Comparison of ENCODE assay signal across 1 cellular context in genomic region chr9:136944519-136945332, GRCh38.
TF ChIP-seq lines count a peak whose summit lies in the region.

Gene C8G, plus strand, starts transcription at chr9:136945243. Its CDS starts 78 bp downstream, at chr9:136945321.
Gene FBXW5, minus strand, starts transcription at chr9:136944738. Its CDS starts 655 bp downstream, at chr9:136944083.

TF ChIP-seq in GM12878, 131 proteins besides CTCF, POLR2A, EP300 and RAD21 (continued from another document and continues in another):
- TF ChIP-seq CEBPZ (IDR thresholded peaks at IDR 0.05; ENCODE audit: low read depth, low read length) (peak; percentile 65; the same call in 1 of the 2 replicates), HDGF (IDR thresholded peaks at IDR 0.05) (peak; percentile 72; the same call in 1 of the 2 replicates), SKIL (IDR thresholded peaks at IDR 0.05; ENCODE audit: low read depth, poor library complexity, severe bottlenecking) (no peak), POLR2AphosphoS2 (IDR thresholded peaks at IDR 0.05; ENCODE audit: low read depth, low read length) (peak; percentile 91), NFYA (IDR thresholded peaks at IDR 0.05; ENCODE audit: borderline replicate concordance, low read depth, low read length) (no peak), MEF2A (IDR thresholded peaks at IDR 0.05; ENCODE audit: insufficient read depth, low read depth, low read length) (peak; percentile 49; the same call in 1 of the 2 replicates), NR2C2 (IDR thresholded peaks at IDR 0.05; ENCODE audit: borderline replicate concordance, control insufficient read depth, insufficient read length, low read depth) (peak; percentile 82), BACH1 (IDR thresholded peaks at IDR 0.05; ENCODE audit: borderline replicate concordance) (no peak; the same call in 1 of the 2 replicates), ASH2L (IDR thresholded peaks at IDR 0.05; ENCODE audit: borderline replicate concordance, low read depth) (no peak), MAX (IDR thresholded peaks at IDR 0.05; ENCODE audit: low read depth, low read length) (peak; percentile 35), BMI1 (IDR thresholded peaks at IDR 0.05; ENCODE audit: borderline replicate concordance) (no peak), CHD2 (IDR thresholded peaks at IDR 0.05; ENCODE audit: borderline replicate concordance, low read depth, low read length) (peak; percentile 25; the same call in 1 of the 2 replicates), RELA (IDR thresholded peaks at IDR 0.05; ENCODE audit: borderline replicate concordance, partially characterized antibody) (peak; percentile 48), MLLT1 (IDR thresholded peaks at IDR 0.05) (peak; percentile 99), ZNF207 (IDR thresholded peaks at IDR 0.05; ENCODE audit: borderline replicate concordance) (peak; percentile 87), TARDBP (IDR thresholded peaks at IDR 0.05; ENCODE audit: borderline replicate concordance) (peak; percentile 69), NRF1 (conservative IDR thresholded peaks at IDR 0.05; ENCODE audit: low read depth, low read length) (peak; percentile 81), ZNF687 (IDR thresholded peaks at IDR 0.05) (peak; percentile 54; the same call in 1 of the 2 replicates), MTA2 (IDR thresholded peaks at IDR 0.05; ENCODE audit: low read depth) (no peak), MTA3 (IDR thresholded peaks at IDR 0.05; ENCODE audit: borderline replicate concordance, low read length) (no peak), USF1 (IDR thresholded peaks at IDR 0.05; ENCODE audit: borderline replicate concordance, extremely low read length, insufficient read depth, low read depth, low read length) (no peak), ZNF592 (IDR thresholded peaks at IDR 0.05) (no peak), HSF1 (IDR thresholded peaks at IDR 0.05; ENCODE audit: low read depth, low read length) (no peak), SIX5 (IDR thresholded peaks at IDR 0.05; ENCODE audit: low read depth, low read length, severe bottlenecking) (peak; percentile 22), TCF3 (IDR thresholded peaks at IDR 0.05; ENCODE audit: borderline replicate concordance, insufficient read depth, low read depth, low read length) (0 out of 2 replicates have a peak, but pooled peaks have one; percentile 52), RCOR1 (conservative IDR thresholded peaks at IDR 0.05; ENCODE audit: low read depth, low read length) (peak; percentile 52; the same call in 1 of the 2 replicates), GATAD2B (conservative IDR thresholded peaks at IDR 0.05; ENCODE audit: low read depth) (peak; percentile 99), ZBED1 (IDR thresholded peaks at IDR 0.05; ENCODE audit: borderline replicate concordance) (no peak), NBN (IDR thresholded peaks at IDR 0.05) (peak; percentile 58; the same call in 1 of the 2 replicates), FOXK2 (IDR thresholded peaks at IDR 0.05) (no peak)
